Comparison of ENCODE assay signal across 22 cellular contexts in the genomic region with DNA sequence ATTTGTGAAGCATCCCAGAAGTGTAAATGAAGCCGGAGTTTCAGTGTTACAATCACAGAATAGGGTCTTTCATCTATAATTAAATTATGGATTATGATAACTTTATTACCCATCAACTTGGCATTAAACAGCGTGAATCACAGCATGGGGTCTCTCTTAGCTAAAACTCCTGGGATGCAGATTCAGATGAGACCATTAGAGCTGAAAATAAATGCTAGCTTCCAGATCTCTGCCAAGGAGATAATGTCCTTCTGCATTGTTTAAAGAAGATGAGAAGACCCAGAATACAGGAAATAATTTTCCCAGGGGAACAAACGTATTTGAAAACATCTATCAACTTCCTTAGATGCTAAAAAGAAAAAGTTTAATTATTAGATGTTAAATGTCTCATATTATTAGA.
DNase-seq lines count a peak whose midpoint lies in the region; ATAC-seq and TF ChIP-seq lines count a peak whose summit lies in the region.
"Had no signal": no experiment of that assay in that cellular context is flagged by ENCODE, and none has a peak within 500 bp of the region (broad histone marks: within the 10 kb centered on the region; RNA-seq: fewer than 3 reads in every experiment).

No MANE protein-coding gene starts in this region.

- no peak overlapping the region for H3K4me2 ChIP-seq in PC-3 (ENCODE audit: low read length)
- H3K4me2 ChIP-seq: BLaER1 treated with 17β-estradiol and CSF1 and Interleukin-3, amounts not matched to agents 10 nM and 100 nM; GM23338 had no signal

- H3K79me2 ChIP-seq in PC-3 (ENCODE audit: low read length), result no peaks in the 10 kb centered on the region

- no TSS peak for BruUV-seq in PC-3 (replicated peaks; lab: Mats Ljungman, UMichigan)

- H3F3A ChIP-seq in PC-3 (ENCODE audit: low read length, unreplicated experiment), result no peaks in the 10 kb centered on the region

- TF ChIP-seq CTCF in PC-3 (conservative IDR thresholded peaks at IDR 0.05; ENCODE audit: low read depth, low read length), result no peak

- DNase-seq in NCI-H1417 (lab: John Stamatoyannopoulos, UW), result peak in 2 of 3 experiments; percentile 30 to 76
- no peak for DNase-seq in NCI-H1417 treated with DMSO at 0.1 percent for 48 hours (lab: John Stamatoyannopoulos, UW)
- peak; percentile 2 for DNase-seq in NCI-H1092 (lab: John Stamatoyannopoulos, UW)
- DNase-seq in SK-N-DZ (ENCODE audit: low spot score), result peak; percentile 79
- no peak for DNase-seq in DMS153 (lab: John Stamatoyannopoulos, UW)
- no peak for DNase-seq in PC-3
- DNase-seq in NCI-H524 (lab: John Stamatoyannopoulos, UW), result no peak
- DNase-seq: ACHN; AML-193; BE2C; CD4-positive, alpha-beta T cell; CD8-positive, alpha-beta memory T cell; DMS 273 treated with DMSO at 0.1 percent for 48 hours; DMS53; DMS79 treated with DMSO at 0.1 percent for 48 hours; GF-D8; H9; HFFc6 had no signal

- H3K9me3 ChIP-seq in PC-3 (ENCODE audit: low read length), result no peaks in the 10 kb centered on the region
- H3K9me3 ChIP-seq: BE2C had no signal

- H3K4me3 ChIP-seq in PC-3 (ENCODE audit: low read length), result no peak overlapping the region
- H3K4me3 ChIP-seq: BLaER1 treated with 17β-estradiol and CSF1 and Interleukin-3, amounts not matched to agents 10 nM and 100 nM; GM23338 had no signal

- intact Hi-C loops in PC-3 (cut with micrococcal nuclease), result no loop called here

- CTCF ChIA-PET in PC-3 (lab: Charles Lee), result no interaction called here

- H3K4me1 ChIP-seq in PC-3 (ENCODE audit: insufficient read depth, low read length), result no peaks in the 10 kb centered on the region
- H3K4me1 ChIP-seq: BLaER1 treated with 17β-estradiol and CSF1 and Interleukin-3, amounts not matched to agents 10 nM and 100 nM had no signal

- no peak overlapping the region for H2AFZ ChIP-seq in PC-3 (ENCODE audit: low read length)
- H2AFZ ChIP-seq: GM23338 had no signal

- POLR2A ChIA-PET in PC-3 (lab: Charles Lee; ENCODE audit: unreplicated experiment), result no interaction called here

- no peaks in the 10 kb centered on the region for H3K9me2 ChIP-seq in PC-3 (replicated peaks; ENCODE audit: low read length)

- no peaks in the 10 kb centered on the region for H3K27me3 ChIP-seq in PC-3 (ENCODE audit: low read length)
- H3K27me3 ChIP-seq: BE2C; BLaER1 treated with 17β-estradiol and CSF1 and Interleukin-3, amounts not matched to agents 10 nM and 100 nM had no signal

- H3K36me3 ChIP-seq in PC-3 (ENCODE audit: low read depth, low read length), result no peaks in the 10 kb centered on the region
- H3K36me3 ChIP-seq: BE2C; BLaER1 treated with 17β-estradiol and CSF1 and Interleukin-3, amounts not matched to agents 10 nM and 100 nM had no signal

- H3K9ac ChIP-seq in PC-3 (ENCODE audit: low read length), result no peak overlapping the region
- H3K9ac ChIP-seq: BLaER1 treated with 17β-estradiol and CSF1 and Interleukin-3, amounts not matched to agents 10 nM and 100 nM had no signal

- no peak overlapping the region for H3K27ac ChIP-seq in PC-3 (ENCODE audit: low read length)
- H3K27ac ChIP-seq: 22Rv1; BLaER1 treated with 17β-estradiol and CSF1 and Interleukin-3, amounts not matched to agents 10 nM and 100 nM had no signal

- ATAC-seq in PC-3, result no peak
- ATAC-seq: GM23338, HCT116 had no signal

- H4K20me1 ChIP-seq in PC-3 (ENCODE audit: low read length), result no peaks in the 10 kb centered on the region
- H4K20me1 ChIP-seq: BLaER1 treated with 17β-estradiol and CSF1 and Interleukin-3, amounts not matched to agents 10 nM and 100 nM had no signal

Comparison
In these comparisons a context has a peak if more than half of its experiments do, and no peak if none do; other contexts are left out.
1. DNase-seq: peak in NCI-H1417 (2 of 3), NCI-H1092 (single experiment) and SK-N-DZ (single experiment); none in NCI-H1417 treated with DMSO at 0.1 percent for 48 hours (single experiment), DMS153 (single experiment), PC-3 (single experiment) and NCI-H524 (0 of 2).